ENCODE assay signal across 20 cellular contexts in genomic region chr3:135170732-135171131, GRCh38.
"Had no signal": no experiment of that assay in that cellular context is flagged by ENCODE, and none has a peak within 500 bp of the region (broad histone marks: within the 10 kb centered on the region; RNA-seq: fewer than 3 reads in every experiment).

No MANE protein-coding gene starts in this region.

- H3K27ac Mint-ChIP-seq: immature natural killer cell; memory B cell; naive B cell; natural killer cell treated with Interleukin-12 subunit alpha and Interleukin-12 subunit beta and Interleukin-15 and Interleukin-18, amount 100 ng/mL, for 72 hours; neural progenitor cell; progenitor cell of endocrine pancreas; stimulated activated effector memory CD8-positive, alpha-beta T cell treated with anti-CD3 and anti-CD28 coated beads, Interleukin-12 subunit alpha, Interleukin-12 subunit beta, amount 100 ng/mL, for 72 hours had no signal

- H3K27ac ChIP-seq: dorsolateral prefrontal cortex, left ventricle myocardium inferior, neural progenitor cell, parathyroid adenoma, sigmoid colon, stomach, thyroid gland had no signal

- H3K9ac ChIP-seq: neural progenitor cell, parathyroid adenoma had no signal

- H2AFZ ChIP-seq: neural progenitor cell, parathyroid adenoma had no signal

- H3K4me3 Mint-ChIP-seq: immature natural killer cell; memory B cell; naive B cell; natural killer cell treated with Interleukin-12 subunit alpha and Interleukin-12 subunit beta and Interleukin-15 and Interleukin-18, amount 100 ng/mL, for 72 hours; neural progenitor cell; stimulated activated effector memory CD8-positive, alpha-beta T cell treated with anti-CD3 and anti-CD28 coated beads, Interleukin-12 subunit alpha, Interleukin-12 subunit beta, amount 100 ng/mL, for 72 hours had no signal

- H3K4me3 ChIP-seq: dorsolateral prefrontal cortex, left ventricle myocardium inferior, lung, neural progenitor cell, sigmoid colon, stomach, thyroid gland had no signal

- H3K27me3 Mint-ChIP-seq: memory B cell; naive B cell; natural killer cell treated with Interleukin-12 subunit alpha and Interleukin-12 subunit beta and Interleukin-15 and Interleukin-18, amount 100 ng/mL, for 72 hours had no signal

- H3K9me3 ChIP-seq: left ventricle myocardium inferior, sigmoid colon, stomach, thyroid gland had no signal

- H3K27me3 ChIP-seq: dorsolateral prefrontal cortex, neural progenitor cell, sigmoid colon, stomach, thyroid gland had no signal

- H3K36me3 ChIP-seq: left ventricle myocardium inferior, neural progenitor cell, stomach, thyroid gland had no signal

- DNase-seq: dorsolateral prefrontal cortex; effector CD4-positive, alpha-beta T cell; hypothalamus; immature natural killer cell; left ventricle myocardium inferior; naive B cell; sigmoid colon; stimulated activated CD4-positive, alpha-beta T cell treated with anti-CD3 and anti-CD28 coated beads, Interleukin-2, amount 100 ng/mL, for 24 hours; stimulated activated CD4-positive, alpha-beta T cell treated with anti-CD3 and anti-CD28 coated beads, Interleukin-4, amount 100 ng/mL, for 24 hours; stimulated activated naive CD4-positive, alpha-beta T cell treated with Interleukin-2 at 50 U/mL for 16 hours; stomach; thyroid gland; trophoblast cell had no signal

- ATAC-seq: natural killer cell treated with Interleukin-12 subunit alpha and Interleukin-12 subunit beta and Interleukin-15 and Interleukin-18, amount 100 ng/mL, for 72 hours; stimulated activated effector memory CD8-positive, alpha-beta T cell treated with anti-CD3 and anti-CD28 coated beads, Interleukin-12 subunit alpha, Interleukin-12 subunit beta, amount 100 ng/mL, for 72 hours had no signal

- H3K4me1 ChIP-seq: left ventricle myocardium inferior, parathyroid adenoma, sigmoid colon, stomach, thyroid gland had no signal

- H3K4me2 ChIP-seq: neural progenitor cell had no signal

- H3K4me1 Mint-ChIP-seq: immature natural killer cell; memory B cell; naive B cell; stimulated activated effector memory CD8-positive, alpha-beta T cell treated with anti-CD3 and anti-CD28 coated beads, Interleukin-12 subunit alpha, Interleukin-12 subunit beta, amount 100 ng/mL, for 72 hours had no signal

- H3K9me3 Mint-ChIP-seq: memory B cell; natural killer cell treated with Interleukin-12 subunit alpha and Interleukin-12 subunit beta and Interleukin-15 and Interleukin-18, amount 100 ng/mL, for 72 hours; neural progenitor cell had no signal

- H3K79me2 ChIP-seq: parathyroid adenoma had no signal

- H3K36me3 Mint-ChIP-seq: immature natural killer cell; memory B cell; naive B cell; natural killer cell treated with Interleukin-12 subunit alpha and Interleukin-12 subunit beta and Interleukin-15 and Interleukin-18, amount 100 ng/mL, for 72 hours; stimulated activated effector memory CD8-positive, alpha-beta T cell treated with anti-CD3 and anti-CD28 coated beads, Interleukin-12 subunit alpha, Interleukin-12 subunit beta, amount 100 ng/mL, for 72 hours had no signal
